ENCODE assay signal across 2 cellular contexts in the genomic region with DNA sequence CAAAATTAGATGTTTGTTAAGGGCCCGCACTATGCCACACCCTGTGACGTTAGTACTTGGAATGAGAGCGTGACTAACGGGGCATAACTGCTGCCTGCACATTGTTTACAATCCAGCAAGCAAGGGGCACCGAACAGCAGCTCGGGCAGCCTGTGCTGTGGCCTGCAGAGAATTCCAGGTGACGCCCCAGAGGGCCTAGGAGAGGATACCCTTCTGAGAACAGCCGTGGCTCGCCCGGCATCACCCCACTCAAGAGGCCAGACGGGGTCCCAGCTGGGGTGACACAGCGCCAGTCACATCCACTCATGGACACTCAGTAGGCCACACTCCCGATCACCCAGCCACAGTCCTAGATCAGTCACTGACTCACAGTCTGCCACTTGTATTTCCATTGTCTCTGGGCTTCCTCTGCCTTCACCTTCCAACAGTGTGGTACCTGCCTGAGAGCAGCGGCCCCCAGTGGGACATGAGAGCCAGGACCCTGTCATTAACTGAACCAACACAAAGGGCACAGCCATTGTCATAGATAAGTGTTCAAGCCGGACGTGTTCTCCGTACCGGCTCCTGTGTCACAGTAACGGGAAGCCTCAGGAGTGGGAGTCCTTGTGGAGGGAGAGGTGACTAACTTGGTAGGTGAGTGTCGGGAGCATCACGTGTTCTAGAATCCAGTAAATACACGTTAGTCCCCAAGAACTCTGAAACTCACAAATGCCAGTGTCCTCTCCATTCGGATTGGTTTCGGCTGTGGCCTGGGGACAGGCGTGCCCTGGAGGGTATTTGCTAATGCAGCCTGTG.
TF ChIP-seq lines count a peak whose summit lies in the region.

No MANE protein-coding gene starts in this region.

TF ChIP-seq in IMR-90, 13 proteins besides CTCF, POLR2A, EP300 and RAD21:
- TF ChIP-seq CEBPB (IDR thresholded peaks at IDR 0.05; ENCODE audit: low read depth, low read length): no peak
- TF ChIP-seq FOS (IDR thresholded peaks at IDR 0.05; ENCODE audit: low read depth, low read length): peak; percentile 24; the same call in 1 of the 2 replicates

TF ChIP-seq in endothelial cell of umbilical vein, 7 proteins besides CTCF, POLR2A, EP300 and RAD21:
- no peak for TF ChIP-seq JUN (IDR thresholded peaks at IDR 0.05; ENCODE audit: borderline replicate concordance, insufficient read depth, insufficient read length, low read depth)
- TF ChIP-seq EZH2 (IDR thresholded peaks at IDR 0.05; ENCODE audit: borderline replicate concordance, low read depth, low read length, severe bottlenecking): no peak
- no peak for TF ChIP-seq GATA2 (IDR thresholded peaks at IDR 0.05; ENCODE audit: insufficient read depth, insufficient read length, low read depth, low read length)
- no peak for TF ChIP-seq MAX (IDR thresholded peaks at IDR 0.05; ENCODE audit: insufficient read depth, insufficient read length)
- TF ChIP-seq POLR2AphosphoS5 (IDR thresholded peaks at IDR 0.05; ENCODE audit: insufficient read depth, low read depth, low read length): no peak
- TF ChIP-seq FOS (IDR thresholded peaks at IDR 0.05; ENCODE audit: borderline replicate concordance, insufficient read depth, low read length): no peak
- TF ChIP-seq MYC (IDR thresholded peaks at IDR 0.05; ENCODE audit: low read depth, low read length): no peak
